In genomic region chr2:172234716-172235661, GRCh38 we compare ENCODE assay signal across 8 cellular contexts.
DNase-seq lines count a peak whose midpoint lies in the region; ATAC-seq and TF ChIP-seq lines count a peak whose summit lies in the region.

No MANE protein-coding gene starts in this region.

- H3K9me3 Mint-ChIP-seq in endodermal cell: no peaks in the 10 kb centered on the region
- no peaks in the 10 kb centered on the region for H3K9me3 Mint-ChIP-seq in naive thymus-derived CD8-positive, alpha-beta T cell

- TF ChIP-seq CTCF in AG10803 (conservative IDR thresholded peaks at IDR 0.05; ENCODE audit: low read length): no peak
- TF ChIP-seq CTCF in endodermal cell (conservative IDR thresholded peaks at IDR 0.05): no peak

- H3K36me3 Mint-ChIP-seq in endodermal cell (ENCODE audit: low read depth): no peaks in the 10 kb centered on the region
- H3K36me3 Mint-ChIP-seq in naive thymus-derived CD8-positive, alpha-beta T cell: no peaks in the 10 kb centered on the region

- in situ Hi-C loops in KBM-7 (cut with MboI; ENCODE audit: low pct_unique_long_range_greater_than_20kb, low sequenced_read_pairs): no loop called here

- POLR2A ChIA-PET in naive thymus-derived CD8-positive, alpha-beta T cell (lab: Charles Lee): interaction anchor here (1.2 kb wide), 1 partner anchor 227 kb away, joined by 4 read pairs; no protein-coding TSS in a partner anchor

- peak overlapping the region; percentile 58 for H3K4me3 ChIP-seq in AG10803 (ENCODE audit: low read length)
- H3K4me3 ChIP-seq in endodermal cell (ENCODE audit: low read length): peak overlapping the region; percentile 78

- 1 to 2% methylated on average over 40 to 64 of the region's 64 CpGs for WGBS in endodermal cell (ENCODE audit: insufficient coverage in 1 of 2, insufficient read length in 1 of 2), 2 experiments

- peak; percentile 76 to 91 for ATAC-seq in naive thymus-derived CD8-positive, alpha-beta T cell

- H3K27ac ChIP-seq in endodermal cell (ENCODE audit: low read depth, low read length): no peak overlapping the region

- H3K4me1 Mint-ChIP-seq in endodermal cell: peaks cover 43% of the 10 kb centered on the region
- H3K4me1 Mint-ChIP-seq in naive thymus-derived CD8-positive, alpha-beta T cell: peaks cover 7 to 26% (median 18%) of the 10 kb centered on the region in 4 donors

- H3K27ac Mint-ChIP-seq in endodermal cell: no peak overlapping the region
- peak overlapping the region in 7 of 10 donors; percentile 13 to 84 (median 67) for H3K27ac Mint-ChIP-seq in naive thymus-derived CD8-positive, alpha-beta T cell

- no peak overlapping the region for H3K9ac ChIP-seq in endodermal cell (ENCODE audit: extremely low read depth, low read length, poor library complexity, severe bottlenecking)

- peaks cover 16% of the 10 kb centered on the region for H3K4me1 ChIP-seq in endodermal cell (ENCODE audit: control insufficient read depth, insufficient read depth, low read length)

- H3K9me3 ChIP-seq in endodermal cell (ENCODE audit: control insufficient read depth, low read length): no peaks in the 10 kb centered on the region

- peaks cover 94% of the 10 kb centered on the region for H3K27me3 Mint-ChIP-seq in endodermal cell (ENCODE audit: insufficient read depth)
- peaks cover 10 to 38% (median 20%) of the 10 kb centered on the region in 5 donors for H3K27me3 Mint-ChIP-seq in naive thymus-derived CD8-positive, alpha-beta T cell

- H3K4me3 Mint-ChIP-seq in endodermal cell: peak overlapping the region; percentile 60
- H3K4me3 Mint-ChIP-seq in naive thymus-derived CD8-positive, alpha-beta T cell: peak overlapping the region; percentile 82 to 93 (median 90)

- H3K27me3 ChIP-seq in endodermal cell (ENCODE audit: control insufficient read depth, insufficient read depth, low read length, poor library complexity, severe bottlenecking): peaks cover 10% of the 10 kb centered on the region

- H3K36me3 ChIP-seq in endodermal cell (ENCODE audit: control insufficient read depth, insufficient read depth, low read length): no peaks in the 10 kb centered on the region

- DNase-seq in AG10803 (ENCODE audit: low read depth) (no peak), KBM-7 (peak; percentile 89), endodermal cell (peak; percentile 93), pons (ENCODE audit: low spot score) (no peak), GOT3 (lab: John Stamatoyannopoulos, UW) (no peak), SIG-M5 treated with dmso at 0.1 percent for 504 hours (lab: John Stamatoyannopoulos, UW; ENCODE audit: unreplicated experiment) (no peak)
- DNase-seq in activated CD4-positive, alpha-beta T cell treated with anti-CD3 and anti-CD28 coated beads for 48 hours: peak; percentile 38
- peak; percentile 5 to 70 (median 37) for DNase-seq in naive thymus-derived CD8-positive, alpha-beta T cell

Comparison
In these comparisons a context has a peak if more than half of its experiments do, and no peak if none do; other contexts are left out.
1. DNase-seq: peak in KBM-7 (single experiment), activated CD4-positive, alpha-beta T cell treated with anti-CD3 and anti-CD28 coated beads for 48 hours (single experiment), endodermal cell (single experiment) and naive thymus-derived CD8-positive, alpha-beta T cell (10 of 10); none in AG10803 (single experiment), pons (single experiment), GOT3 (single experiment) and SIG-M5 treated with dmso at 0.1 percent for 504 hours (single experiment).